ENCODE assay signal across 15 cellular contexts in the genomic region with DNA sequence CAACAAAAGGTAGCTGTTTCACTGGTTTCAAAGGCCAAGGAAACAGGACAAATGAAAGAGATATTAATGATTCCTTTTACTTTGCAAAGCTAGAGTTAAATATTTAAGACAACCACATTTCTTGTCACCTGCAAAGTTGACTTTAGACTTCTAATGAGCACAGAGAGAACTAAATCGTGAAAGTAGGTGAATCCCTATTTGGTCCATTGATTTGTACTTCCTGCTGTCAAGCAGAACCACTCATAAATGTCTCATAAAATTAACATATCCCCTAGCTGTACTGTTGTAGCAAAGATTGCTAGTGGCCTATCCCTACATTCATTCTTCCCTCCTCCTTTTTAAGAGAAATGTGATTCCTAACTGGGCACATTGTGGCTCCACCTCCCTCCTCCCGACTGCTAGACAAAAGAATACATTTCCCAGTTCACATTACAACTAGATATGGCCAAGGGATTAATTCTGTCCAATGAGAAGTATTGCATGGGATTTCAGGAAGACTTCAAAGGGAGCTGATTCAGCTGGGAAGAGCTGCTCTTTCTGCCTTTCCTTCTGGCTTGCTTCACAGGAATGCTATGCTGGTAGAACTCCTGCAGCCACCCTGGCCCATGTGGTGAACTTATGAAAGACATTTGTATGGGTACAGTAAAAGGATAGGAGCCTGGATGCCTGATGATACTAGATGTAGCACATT.
DNase-seq lines count a peak whose midpoint lies in the region; ATAC-seq and TF ChIP-seq lines count a peak whose summit lies in the region.
"Had no signal": no experiment of that assay in that cellular context is flagged by ENCODE, and none has a peak within 500 bp of the region (broad histone marks: within the 10 kb centered on the region; RNA-seq: fewer than 3 reads in every experiment).

No MANE protein-coding gene starts in this region.

- no peaks in the 10 kb centered on the region for H3K9me3 Mint-ChIP-seq in progenitor cell of endocrine pancreas (ENCODE audit: low read depth)
- no peaks in the 10 kb centered on the region for H3K9me3 Mint-ChIP-seq in stimulated activated effector memory CD8-positive, alpha-beta T cell treated with anti-CD3 and anti-CD28 coated beads, Interleukin-12 subunit alpha, Interleukin-12 subunit beta, amount 100 ng/mL, for 72 hours
- H3K9me3 Mint-ChIP-seq: activated CD4-positive, alpha-beta T cell treated with anti-CD3 and anti-CD28 coated beads, Interleukin-2, amount 10 ng/mL, durations not matched to agents 24 days and 14 days; stimulated activated memory B cell treated with anti-CD40 and anti-IgM and Interleukin-4, amounts not matched to agents 10 μg/mL and 1 μg/mL and 100 μg/mL, for 72 hours had no signal

- peak overlapping the region; percentile 38 for H3K27ac Mint-ChIP-seq in progenitor cell of endocrine pancreas
- H3K27ac Mint-ChIP-seq in stimulated activated effector memory CD8-positive, alpha-beta T cell treated with anti-CD3 and anti-CD28 coated beads, Interleukin-12 subunit alpha, Interleukin-12 subunit beta, amount 100 ng/mL, for 72 hours: no peak overlapping the region
- H3K27ac Mint-ChIP-seq: activated CD4-positive, alpha-beta T cell treated with anti-CD3 and anti-CD28 coated beads, Interleukin-2, amount 10 ng/mL, durations not matched to agents 24 days and 14 days; stimulated activated memory B cell treated with anti-CD40 and anti-IgM and Interleukin-4, amounts not matched to agents 10 μg/mL and 1 μg/mL and 100 μg/mL, for 72 hours had no signal

- TF ChIP-seq CTCF in choroid plexus epithelial cell (conservative IDR thresholded peaks at IDR 0.05; ENCODE audit: low read depth, low read length) (no peak), progenitor cell of endocrine pancreas (IDR thresholded peaks at IDR 0.05; ENCODE audit: unreplicated experiment) (no peak)

- H3K36me3 Mint-ChIP-seq in progenitor cell of endocrine pancreas (ENCODE audit: insufficient read depth): peaks cover 2% of the 10 kb centered on the region
- H3K36me3 Mint-ChIP-seq in stimulated activated effector memory CD8-positive, alpha-beta T cell treated with anti-CD3 and anti-CD28 coated beads, Interleukin-12 subunit alpha, Interleukin-12 subunit beta, amount 100 ng/mL, for 72 hours: no peaks in the 10 kb centered on the region

- DNase-seq in choroid plexus epithelial cell (ENCODE audit: low read depth) (peak; percentile 16), progenitor cell of endocrine pancreas (ENCODE audit: low spot score, unreplicated experiment) (no peak), NCI-H1092 treated with DMSO at 0.1 percent for 48 hours (lab: John Stamatoyannopoulos, UW) (no peak)
- DNase-seq in stimulated activated effector memory CD8-positive, alpha-beta T cell treated with anti-CD3 and anti-CD28 coated beads, Interleukin-12 subunit alpha, Interleukin-12 subunit beta, amount 100 ng/mL, for 72 hours (ENCODE audit: low spot score in 2 of 2): no peak
- DNase-seq: activated CD4-positive, alpha-beta T cell treated with anti-CD3 and anti-CD28 coated beads, Interleukin-2, amount 10 ng/mL, durations not matched to agents 24 days and 14 days; cerebellar nuclear complex; DMS79 treated with DMSO at 0.1 percent for 48 hours; NCI-H1105; NK-92 treated with Interleukin-12 subunit alpha and Interleukin-12 subunit beta, amount 100 ng/mL, for 24 hours; SW 1271 had no signal

- no peak overlapping the region for H3K4me3 Mint-ChIP-seq in progenitor cell of endocrine pancreas (ENCODE audit: low read depth)
- H3K4me3 Mint-ChIP-seq in stimulated activated effector memory CD8-positive, alpha-beta T cell treated with anti-CD3 and anti-CD28 coated beads, Interleukin-12 subunit alpha, Interleukin-12 subunit beta, amount 100 ng/mL, for 72 hours: no peak overlapping the region
- H3K4me3 Mint-ChIP-seq: activated CD4-positive, alpha-beta T cell treated with anti-CD3 and anti-CD28 coated beads, Interleukin-2, amount 10 ng/mL, durations not matched to agents 24 days and 14 days; stimulated activated memory B cell treated with anti-CD40 and anti-IgM and Interleukin-4, amounts not matched to agents 10 μg/mL and 1 μg/mL and 100 μg/mL, for 72 hours had no signal

- no peaks in the 10 kb centered on the region for H3K27me3 Mint-ChIP-seq in progenitor cell of endocrine pancreas
- H3K27me3 Mint-ChIP-seq: activated CD4-positive, alpha-beta T cell treated with anti-CD3 and anti-CD28 coated beads, Interleukin-2, amount 10 ng/mL, durations not matched to agents 24 days and 14 days; stimulated activated memory B cell treated with anti-CD40 and anti-IgM and Interleukin-4, amounts not matched to agents 10 μg/mL and 1 μg/mL and 100 μg/mL, for 72 hours had no signal

- peaks cover 10% of the 10 kb centered on the region for H3K4me1 Mint-ChIP-seq in progenitor cell of endocrine pancreas (ENCODE audit: low read depth)
- H3K4me1 Mint-ChIP-seq in stimulated activated effector memory CD8-positive, alpha-beta T cell treated with anti-CD3 and anti-CD28 coated beads, Interleukin-12 subunit alpha, Interleukin-12 subunit beta, amount 100 ng/mL, for 72 hours: no peaks in the 10 kb centered on the region
- H3K4me1 Mint-ChIP-seq: activated CD4-positive, alpha-beta T cell treated with anti-CD3 and anti-CD28 coated beads, Interleukin-2, amount 10 ng/mL, durations not matched to agents 24 days and 14 days had no signal

- H3K4me3 ChIP-seq in choroid plexus epithelial cell (ENCODE audit: low read depth, low read length): no peak overlapping the region

- ATAC-seq in GM18907 (IDR thresholded peaks at IDR 0.05; ENCODE audit: unreplicated experiment) (peak; percentile 69), HG02938 (IDR thresholded peaks at IDR 0.05; ENCODE audit: unreplicated experiment) (peak; percentile 59), GM19324 (IDR thresholded peaks at IDR 0.05; ENCODE audit: low FRiP score, unreplicated experiment) (no peak)
- no peak for ATAC-seq in stimulated activated effector memory CD8-positive, alpha-beta T cell treated with anti-CD3 and anti-CD28 coated beads, Interleukin-12 subunit alpha, Interleukin-12 subunit beta, amount 100 ng/mL, for 72 hours
- ATAC-seq: foreskin keratinocyte had no signal

Comparison
In these comparisons a context has a peak if more than half of its experiments do, and no peak if none do; other contexts are left out.
1. ATAC-seq: peak in GM18907 (single experiment) and HG02938 (single experiment); none in GM19324 (single experiment) and stimulated activated effector memory CD8-positive, alpha-beta T cell treated with anti-CD3 and anti-CD28 coated beads, Interleukin-12 subunit alpha, Interleukin-12 subunit beta, amount 100 ng/mL, for 72 hours (single experiment).